25 cellular contexts compared by ENCODE assay signal in genomic region chr14:46306267-46306666, GRCh38.
"Had no signal": no experiment of that assay in that cellular context is flagged by ENCODE, and none has a peak within 500 bp of the region (broad histone marks: within the 10 kb centered on the region; RNA-seq: fewer than 3 reads in every experiment).

No MANE protein-coding gene starts in this region.

- H3K36me3 Mint-ChIP-seq: naive thymus-derived CD4-positive, alpha-beta T cell; stimulated activated effector memory CD8-positive, alpha-beta T cell treated with anti-CD3 and anti-CD28 coated beads, Interleukin-12 subunit alpha, Interleukin-12 subunit beta, amount 100 ng/mL, for 72 hours; type B pancreatic cell had no signal

- H3K9me3 ChIP-seq: esophagus muscularis mucosa, gastroesophageal sphincter, ovary, psoas muscle, sigmoid colon, stomach, thyroid gland had no signal

- H3K4me1 Mint-ChIP-seq: naive thymus-derived CD4-positive, alpha-beta T cell; nephron; stimulated activated effector memory CD8-positive, alpha-beta T cell treated with anti-CD3 and anti-CD28 coated beads, Interleukin-12 subunit alpha, Interleukin-12 subunit beta, amount 100 ng/mL, for 72 hours had no signal

- H3K27ac Mint-ChIP-seq: naive thymus-derived CD4-positive, alpha-beta T cell; nephron; stimulated activated effector memory CD8-positive, alpha-beta T cell treated with anti-CD3 and anti-CD28 coated beads, Interleukin-12 subunit alpha, Interleukin-12 subunit beta, amount 100 ng/mL, for 72 hours; type B pancreatic cell had no signal

- H3K4me3 ChIP-seq: coronary artery, esophagus muscularis mucosa, gastroesophageal sphincter, ovary, psoas muscle, sigmoid colon, stomach, thyroid gland had no signal

- H3K27me3 Mint-ChIP-seq: naive thymus-derived CD4-positive, alpha-beta T cell; type B pancreatic cell had no signal

- H3K9me3 Mint-ChIP-seq: nephron, type B pancreatic cell had no signal

- H3K4me3 Mint-ChIP-seq: naive thymus-derived CD4-positive, alpha-beta T cell; nephron; stimulated activated effector memory CD8-positive, alpha-beta T cell treated with anti-CD3 and anti-CD28 coated beads, Interleukin-12 subunit alpha, Interleukin-12 subunit beta, amount 100 ng/mL, for 72 hours; type B pancreatic cell had no signal

- H3K27ac ChIP-seq: coronary artery, esophagus muscularis mucosa, foreskin keratinocyte, gastroesophageal sphincter, ovary, psoas muscle, sigmoid colon, stomach, thyroid gland had no signal

- H3K4me1 ChIP-seq: esophagus muscularis mucosa, foreskin keratinocyte, gastroesophageal sphincter, psoas muscle, sigmoid colon, stomach, thyroid gland had no signal

- DNase-seq: dermis blood vessel endothelial cell; effector memory CD4-positive, alpha-beta T cell; foreskin keratinocyte; hypothalamus; kidney; mesenchymal stem cell; midbrain; naive thymus-derived CD4-positive, alpha-beta T cell; occipital lobe; ovary; posterior cingulate gyrus; psoas muscle; right cardiac atrium; sigmoid colon; stimulated activated CD4-positive, alpha-beta T cell treated with anti-CD3 and anti-CD28 coated beads, Interleukin-2, amount 100 ng/mL, for 24 hours; stimulated activated CD4-positive, alpha-beta T cell treated with anti-CD3 and anti-CD28 coated beads, Interleukin-4, amount 100 ng/mL, for 24 hours; stimulated activated naive CD4-positive, alpha-beta T cell treated with Interleukin-2 at 50 U/mL for 16 hours; stomach; thyroid gland had no signal

- H3K27me3 ChIP-seq: esophagus muscularis mucosa, foreskin keratinocyte, gastroesophageal sphincter, ovary, sigmoid colon, stomach, thyroid gland had no signal

- H3K36me3 ChIP-seq: esophagus muscularis mucosa, gastroesophageal sphincter, ovary, sigmoid colon, stomach, thyroid gland had no signal
